In the genomic region with DNA sequence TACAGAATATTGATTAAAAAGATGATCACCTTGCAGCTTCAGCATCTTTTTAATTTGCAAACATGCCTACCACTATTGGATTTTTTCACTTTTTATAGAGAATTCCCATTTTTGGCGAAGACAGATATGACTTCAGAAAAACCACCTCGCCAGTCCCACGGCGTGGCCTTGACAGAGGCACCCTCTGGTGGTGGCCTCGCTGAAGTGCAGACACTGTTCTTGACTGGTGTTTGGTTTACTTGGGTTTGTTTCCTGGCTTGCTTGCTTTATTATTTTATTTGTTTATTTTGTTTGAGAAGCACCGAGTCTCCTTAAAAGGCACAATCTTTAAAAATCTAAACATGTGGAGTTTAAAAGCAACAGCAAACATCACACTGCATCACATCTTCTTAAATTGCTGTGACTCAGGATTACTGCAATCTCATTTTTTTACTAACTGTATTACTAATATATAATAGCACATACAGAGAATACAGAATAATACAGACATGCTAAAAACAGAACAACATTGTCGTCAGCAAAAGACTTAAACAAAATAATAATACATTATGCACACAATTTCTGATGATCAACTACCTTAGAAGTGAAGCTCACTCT, we compare ENCODE assay signal across 8 cellular contexts. TPM values are rescaled to one million over a fixed set of nuclear protein-coding genes. Genes with fewer than 3 reads are reported as not detected.
DNase-seq lines count a peak whose midpoint lies in the region; TF ChIP-seq lines count a peak whose summit lies in the region.

No MANE protein-coding gene starts in this region.

- no peaks in the 10 kb centered on the region for H3K4me1 ChIP-seq in mammary epithelial cell (ENCODE audit: insufficient read depth, low read length)

- dilution Hi-C loops in mammary epithelial cell (cut with HindIII; ENCODE audit: low sequenced_read_pairs), result no loop called here

- intact Hi-C loops in mammary epithelial cell (cut with micrococcal nuclease), result loop anchor here (1.0 to 5.0 kb wide), 6 partner anchors 37 to 816 kb away; no protein-coding TSS in a partner anchor

- H3K27me3 ChIP-seq in H7 (ENCODE audit: control insufficient read depth, insufficient read depth, low read length), result no peaks in the 10 kb centered on the region
- peaks cover 2% of the 10 kb centered on the region for H3K27me3 ChIP-seq in mammary epithelial cell (ENCODE audit: insufficient read depth, low read length)
- H3K27me3 ChIP-seq in kidney epithelial cell (ENCODE audit: control insufficient read depth, insufficient read depth, low read length), result no peaks in the 10 kb centered on the region

- H3K4me2 ChIP-seq in mammary epithelial cell (ENCODE audit: insufficient read depth, low read depth, low read length), result no peak overlapping the region

- no peaks in the 10 kb centered on the region for H4K20me1 ChIP-seq in mammary epithelial cell (ENCODE audit: insufficient read depth, low read length)

- in situ Hi-C loops in mammary epithelial cell (cut with MboI; ENCODE audit: low sequenced_read_pairs in 2 of 2), result loop anchor here in 1 of 2 donors (25.0 kb wide), 1 partner anchor 818 kb away; no protein-coding TSS in a partner anchor

- WGBS in mammary epithelial cell (ENCODE audit: low coverage, missing lambda C conversion rate), result 2% methylated on average over 7 of the region's 7 CpGs

- no peak overlapping the region for H3K9ac ChIP-seq in mammary epithelial cell (ENCODE audit: insufficient read depth, low read length)

- H3K79me2 ChIP-seq in mammary epithelial cell (ENCODE audit: insufficient read depth, low read length), result no peaks in the 10 kb centered on the region

- H3K36me3 ChIP-seq in H7 (replicated peaks; ENCODE audit: control insufficient read depth, insufficient read depth, low read length) (no peaks in the 10 kb centered on the region), mammary epithelial cell (ENCODE audit: insufficient read depth, low read length) (no peaks in the 10 kb centered on the region), kidney epithelial cell (ENCODE audit: control insufficient read depth, insufficient read depth, low read length) (no peaks in the 10 kb centered on the region)

- H3K4me3 ChIP-seq in H7 (ENCODE audit: insufficient read depth, low read depth, low read length) (no peak overlapping the region), mammary epithelial cell (replicated peaks in 1 of 3; ENCODE audit: insufficient read depth in 1 of 3, low read depth in 2 of 3, low read length in 3 of 3) (no peak overlapping the region), kidney epithelial cell (ENCODE audit: low read depth, low read length) (no peak overlapping the region)

- TF ChIP-seq CTCF in mammary epithelial cell (conservative IDR thresholded peaks at IDR 0.05 in 1 of 2, IDR thresholded peaks at IDR 0.05 in 1 of 2; ENCODE audit: extremely low read depth in 1 of 2, insufficient read depth in 1 of 2, low read depth in 1 of 2, low read length in 2 of 2), result peak; percentile 97 to 99
- TF ChIP-seq CTCF in kidney epithelial cell (IDR thresholded peaks at IDR 0.05; ENCODE audit: insufficient read depth, low read length, poor library complexity, severe bottlenecking), result peak; percentile 99

- peak; percentile 11 for DNase-seq in NCI-H2196 (lab: John Stamatoyannopoulos, UW; ENCODE audit: unreplicated experiment)
- DNase-seq in NCI-H2196 treated with DMSO at 0.1 percent for 48 hours (lab: John Stamatoyannopoulos, UW; ENCODE audit: unreplicated experiment), result no peak
- peak; percentile 16 for DNase-seq in H7
- peak; percentile 54 for DNase-seq in LoVo (ENCODE audit: low spot score)
- DNase-seq in UCSD-AML1 (lab: John Stamatoyannopoulos, UW; ENCODE audit: unreplicated experiment), result peak; percentile 29
- DNase-seq in mammary epithelial cell, result peak; percentile 26
- no peak for DNase-seq in kidney epithelial cell (ENCODE audit: low read depth)
- DNase-seq in stimulated activated CD4-positive, alpha-beta T cell treated with anti-CD3 and anti-CD28 coated beads, Interleukin-4, amount 100 ng/mL, for 24 hours, result peak; percentile 52

- no TSS peak for BruUV-seq in mammary epithelial cell (replicated peaks; lab: Mats Ljungman, UMichigan)

- CTCF ChIA-PET in mammary epithelial cell (lab: Charles Lee; ENCODE audit: low non-redundant PET), result no interaction called here

- no peak overlapping the region for H2AFZ ChIP-seq in mammary epithelial cell (ENCODE audit: low read depth, low read length)

- no peaks in the 10 kb centered on the region for H3K9me3 ChIP-seq in mammary epithelial cell (replicated peaks; ENCODE audit: insufficient read depth, low read length)

- H3K27ac ChIP-seq in mammary epithelial cell (ENCODE audit: insufficient read depth, low read depth, low read length), result no peak overlapping the region

RNA-seq across cellular contexts. Expression of a gene that starts 13.1 kb away (rescaled TPM):
- total RNA-seq in H7 (2014; rRNA removed; shearing (Covaris generic)), result not detected in 2 replicates
- not detected for total RNA-seq in mammary epithelial cell
- not detected for polyA plus RNA-seq in mammary epithelial cell
- not detected for polyA minus RNA-seq in mammary epithelial cell
- 0.21 TPM in 1 of 2 replicates, not detected in the other for total RNA-seq in kidney epithelial cell

RNA-seq across cellular contexts. Expression of a gene that starts 33.3 kb away (rescaled TPM):
- not detected in 2 replicates for total RNA-seq in H7 (2014; rRNA removed; shearing (Covaris generic))
- not detected for total RNA-seq in mammary epithelial cell
- polyA plus RNA-seq in mammary epithelial cell, result not detected
- not detected for polyA minus RNA-seq in mammary epithelial cell
- total RNA-seq in kidney epithelial cell, result not detected in 2 replicates

Comparison
In these comparisons a context has a peak if more than half of its experiments do, and no peak if none do; other contexts are left out.
1. DNase-seq: peak in NCI-H2196 (single experiment), H7 (single experiment), LoVo (single experiment), UCSD-AML1 (single experiment), mammary epithelial cell (single experiment) and stimulated activated CD4-positive, alpha-beta T cell treated with anti-CD3 and anti-CD28 coated beads, Interleukin-4, amount 100 ng/mL, for 24 hours (single experiment); none in NCI-H2196 treated with DMSO at 0.1 percent for 48 hours (single experiment) and kidney epithelial cell (single experiment).